ENCODE assay signal across 8 cellular contexts in genomic region chr3:186772886-186773417, GRCh38. TPM values are rescaled to one million over a fixed set of nuclear protein-coding genes. Genes with fewer than 3 reads are reported as not detected.
DNase-seq lines count a peak whose midpoint lies in the region; ATAC-seq and TF ChIP-seq lines count a peak whose summit lies in the region.

No MANE protein-coding gene starts in this region.

- H3K4me3 Mint-ChIP-seq in activated T-helper 1 cell treated with anti-CD3 and anti-CD28 coated beads, Interleukin-12 subunit alpha, Interleukin-12 subunit beta, Interleukin-2, Interleukin-4 antibody, amounts not matched to agents 30 ng/mL and 10 ng/mL and 1 ng/mL, durations not matched to agents 14 hours and 24 hours and 36 hours, result peak overlapping the region; percentile 86

- peaks cover 2% of the 10 kb centered on the region for H3K36me3 Mint-ChIP-seq in activated T-helper 1 cell treated with anti-CD3 and anti-CD28 coated beads, Interleukin-12 subunit alpha, Interleukin-12 subunit beta, Interleukin-2, Interleukin-4 antibody, amounts not matched to agents 30 ng/mL and 10 ng/mL and 1 ng/mL, durations not matched to agents 14 hours and 24 hours and 36 hours (ENCODE audit: low read depth)

- peak; percentile 68 for DNase-seq in GM03348 (ENCODE audit: low spot score)
- peak; percentile 91 for DNase-seq in MV-4-11 (lab: John Stamatoyannopoulos, UW)
- DNase-seq in activated T-helper 1 cell treated with anti-CD3 and anti-CD28 coated beads, Interleukin-12 subunit alpha, Interleukin-12 subunit beta, Interleukin-2, Interleukin-4 antibody, amounts not matched to agents 30 ng/mL and 10 ng/mL and 1 ng/mL, durations not matched to agents 14 hours and 24 hours and 36 hours (ENCODE audit: low spot score), result peak; percentile 44
- DNase-seq in foreskin melanocyte, result peak; percentile 95
- DNase-seq in ovary, result peak; percentile 20 to 53 (median 35)
- peak; percentile 79 for DNase-seq in transverse colon
- DNase-seq in T1000 (lab: John Stamatoyannopoulos, UW), result no peak

- no peaks in the 10 kb centered on the region for H3K36me3 ChIP-seq in ovary
- H3K36me3 ChIP-seq in transverse colon, result no peaks in the 10 kb centered on the region

- no peaks in the 10 kb centered on the region for H3K27me3 ChIP-seq in ovary
- H3K27me3 ChIP-seq in transverse colon, result peaks cover 4% of the 10 kb centered on the region

- 24 to 39% (median 33%) methylated on average over 19 of the region's 19 CpGs for WGBS in ovary, 3 donors
- WGBS in transverse colon (ENCODE audit: low coverage in 1 of 2), 2 donors, result 30% methylated on average over 19 of the region's 19 CpGs; no CpG with 5 or more reads in 1 of the 2 donors

- in situ Hi-C loops in transverse colon (cut with MboI; ENCODE audit: low pct_ligation_motif_present in 1 of 4, low pct_unique_long_range_greater_than_20kb in 1 of 4, low sequenced_read_pairs in 3 of 4), result no loop called here

- H3K27ac ChIP-seq in ovary (no peak overlapping the region), transverse colon (peak overlapping the region; percentile 38 to 70 (median 66))

- ATAC-seq in GM21619 (IDR thresholded peaks at IDR 0.05; ENCODE audit: unreplicated experiment), result peak; percentile 93

- H3K27me3 Mint-ChIP-seq in activated T-helper 1 cell treated with anti-CD3 and anti-CD28 coated beads, Interleukin-12 subunit alpha, Interleukin-12 subunit beta, Interleukin-2, Interleukin-4 antibody, amounts not matched to agents 30 ng/mL and 10 ng/mL and 1 ng/mL, durations not matched to agents 14 hours and 24 hours and 36 hours (ENCODE audit: insufficient read depth), result peaks cover 2% of the 10 kb centered on the region

- TF ChIP-seq CTCF in ovary (IDR thresholded peaks at IDR 0.05) (no peak), transverse colon (IDR thresholded peaks at IDR 0.05) (no peak)

- no peaks in the 10 kb centered on the region for H3K9me3 ChIP-seq in ovary
- no peaks in the 10 kb centered on the region for H3K9me3 ChIP-seq in transverse colon

- H3K9me3 Mint-ChIP-seq in activated T-helper 1 cell treated with anti-CD3 and anti-CD28 coated beads, Interleukin-12 subunit alpha, Interleukin-12 subunit beta, Interleukin-2, Interleukin-4 antibody, amounts not matched to agents 30 ng/mL and 10 ng/mL and 1 ng/mL, durations not matched to agents 14 hours and 24 hours and 36 hours, result no peaks in the 10 kb centered on the region

- TF ChIP-seq POLR2A in ovary (IDR thresholded peaks at IDR 0.05) (no peak), transverse colon (IDR thresholded peaks at IDR 0.05) (no peak)

- peaks cover 20% of the 10 kb centered on the region for H3K4me1 Mint-ChIP-seq in activated T-helper 1 cell treated with anti-CD3 and anti-CD28 coated beads, Interleukin-12 subunit alpha, Interleukin-12 subunit beta, Interleukin-2, Interleukin-4 antibody, amounts not matched to agents 30 ng/mL and 10 ng/mL and 1 ng/mL, durations not matched to agents 14 hours and 24 hours and 36 hours (ENCODE audit: low read depth)

- intact Hi-C loops in activated T-helper 1 cell treated with anti-CD3 and anti-CD28 coated beads, Interleukin-12 subunit alpha, Interleukin-12 subunit beta, Interleukin-2, Interleukin-4 antibody, amounts not matched to agents 30 ng/mL and 10 ng/mL and 1 ng/mL, durations not matched to agents 14 hours and 24 hours and 36 hours (cut with micrococcal nuclease), result loop anchor here (1.0 to 10.0 kb wide), 3 partner anchors 9 to 1958 kb away; partner anchors contain the start of gene VPS8
- intact Hi-C loops in ovary (cut with DNase I) (no loop called here), transverse colon (cut with DNase I; ENCODE audit: low total_unique reads) (no loop called here)

- H3K27ac Mint-ChIP-seq in activated T-helper 1 cell treated with anti-CD3 and anti-CD28 coated beads, Interleukin-12 subunit alpha, Interleukin-12 subunit beta, Interleukin-2, Interleukin-4 antibody, amounts not matched to agents 30 ng/mL and 10 ng/mL and 1 ng/mL, durations not matched to agents 14 hours and 24 hours and 36 hours, result peak overlapping the region; percentile 92

- peak overlapping the region; percentile 30 for H3K4me3 ChIP-seq in ovary
- peak overlapping the region; percentile 22 to 62 (median 42) for H3K4me3 ChIP-seq in transverse colon

- H3K4me1 ChIP-seq in ovary (ENCODE audit: insufficient read depth) (peaks cover 4% of the 10 kb centered on the region), transverse colon (peaks cover 0 to 14% (median 7%) of the 10 kb centered on the region in 4 donors)

- TF ChIP-seq EP300 in ovary (IDR thresholded peaks at IDR 0.05) (no peak), transverse colon (IDR thresholded peaks at IDR 0.05; ENCODE audit: low read depth) (no peak)

RNA-seq across cellular contexts. Expression of gene EIF4A2, which starts 10.4 kb away (rescaled TPM):
- total RNA-seq in activated T-helper 1 cell treated with anti-CD3 and anti-CD28 coated beads, Interleukin-12 subunit alpha, Interleukin-12 subunit beta, Interleukin-2, Interleukin-4 antibody, amounts not matched to agents 30 ng/mL and 10 ng/mL and 1 ng/mL, durations not matched to agents 14 hours and 24 hours and 36 hours, result 491 and 514 TPM in 2 replicates
- 100 to 1,000 TPM; 347 to 961 (median 629) TPM for total RNA-seq in ovary
- polyA plus RNA-seq in ovary, result 100 to 1,000 TPM; 774 to 842 TPM
- total RNA-seq in transverse colon, result 100 to 1,000 TPM; 146 to 550 (median 353) TPM

RNA-seq across cellular contexts. Expression of gene RFC4, which starts 33.3 kb away (rescaled TPM):
- total RNA-seq in activated T-helper 1 cell treated with anti-CD3 and anti-CD28 coated beads, Interleukin-12 subunit alpha, Interleukin-12 subunit beta, Interleukin-2, Interleukin-4 antibody, amounts not matched to agents 30 ng/mL and 10 ng/mL and 1 ng/mL, durations not matched to agents 14 hours and 24 hours and 36 hours, result 111 and 122 TPM in 2 replicates
- total RNA-seq in ovary (10 to 100 TPM; 11.9 to 17.8 (median 13.8) TPM), transverse colon (100 to 1,000 TPM in 1 of 4 donors, 10 to 100 TPM in 1, 1 to 10 TPM in 1, not detected in 1; 7.2 to 226 (median 10.5) TPM)
- polyA plus RNA-seq in ovary, result 10 to 100 TPM; 12.3 to 18.6 TPM

RNA-seq across cellular contexts. Expression of gene KNG1, which starts 55.8 kb away (rescaled TPM):
- total RNA-seq in activated T-helper 1 cell treated with anti-CD3 and anti-CD28 coated beads, Interleukin-12 subunit alpha, Interleukin-12 subunit beta, Interleukin-2, Interleukin-4 antibody, amounts not matched to agents 30 ng/mL and 10 ng/mL and 1 ng/mL, durations not matched to agents 14 hours and 24 hours and 36 hours, result not detected in 2 replicates
- total RNA-seq in ovary, result under 1 TPM in 3 of 7 donors, not detected in 4; 0.23 to 0.52 (median 0.48) TPM
- polyA plus RNA-seq in ovary, result not detected
- 1 to 10 TPM in 2 of 4 donors, not detected in 2; 1.6 to 2.0 TPM for total RNA-seq in transverse colon

Comparison
In these comparisons a context has a peak if more than half of its experiments do, and no peak if none do; other contexts are left out.
1. H3K27ac ChIP-seq: peak in transverse colon (4 of 4); none in ovary (0 of 2).